ENCODE assay signal across 12 cellular contexts in the genomic region with DNA sequence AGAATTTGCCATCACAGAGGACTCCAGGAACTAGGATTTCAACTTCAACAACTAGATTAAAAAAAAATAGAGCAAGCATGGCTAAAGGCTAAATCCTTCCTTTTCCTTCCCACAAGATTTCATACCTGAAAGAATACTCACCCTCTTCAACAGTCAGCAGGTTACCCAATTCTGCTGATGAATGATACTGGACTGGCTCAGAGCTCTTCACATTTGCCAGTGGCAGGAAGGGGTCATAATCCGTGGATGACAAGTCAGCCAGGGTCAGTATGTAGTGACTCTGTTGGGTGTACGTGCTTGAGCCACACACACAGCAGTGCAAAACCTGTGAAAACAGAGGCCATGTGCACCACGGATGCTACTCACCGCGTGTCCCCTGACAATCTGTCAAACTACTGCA.
DNase-seq lines count a peak whose midpoint lies in the region; ATAC-seq and TF ChIP-seq lines count a peak whose summit lies in the region.
"Had no signal": no experiment of that assay in that cellular context is flagged by ENCODE, and none has a peak within 500 bp of the region (broad histone marks: within the 10 kb centered on the region; RNA-seq: fewer than 3 reads in every experiment).

No MANE protein-coding gene starts in this region.

- H3K4me3 ChIP-seq in AG10803 (ENCODE audit: low read length) (no peak overlapping the region), endocrine pancreas (ENCODE audit: control insufficient read depth, insufficient read depth, low read length) (peak overlapping the region; percentile 52), lower lobe of right lung (no peak overlapping the region)
- H3K4me3 ChIP-seq: esophagus muscularis mucosa, suprapubic skin had no signal

- no peaks in the 10 kb centered on the region for H3K27me3 ChIP-seq in endocrine pancreas (ENCODE audit: control insufficient read depth, insufficient read depth, low read length)
- no peaks in the 10 kb centered on the region for H3K27me3 ChIP-seq in lower lobe of right lung (ENCODE audit: low read depth)
- H3K27me3 ChIP-seq: esophagus muscularis mucosa, suprapubic skin had no signal

- H3K36me3 ChIP-seq in endocrine pancreas (ENCODE audit: control insufficient read depth, insufficient read depth, low read length): no peaks in the 10 kb centered on the region
- peaks cover 69% of the 10 kb centered on the region for H3K36me3 ChIP-seq in lower lobe of right lung

- intact Hi-C loops in lower lobe of right lung (cut with DNase I): no loop called here

- H3K9ac ChIP-seq in endocrine pancreas (ENCODE audit: control insufficient read depth, insufficient read depth, low read length): no peak overlapping the region
- H3K9ac ChIP-seq: parathyroid adenoma had no signal

- H3K4me1 ChIP-seq in endocrine pancreas (ENCODE audit: control insufficient read depth, insufficient read depth, low read length) (peaks cover 24% of the 10 kb centered on the region), lower lobe of right lung (no peaks in the 10 kb centered on the region)
- H3K4me1 ChIP-seq: parathyroid adenoma had no signal

- H3K9me3 ChIP-seq in endocrine pancreas (ENCODE audit: control insufficient read depth, low read length) (no peaks in the 10 kb centered on the region), lower lobe of right lung (no peaks in the 10 kb centered on the region)
- H3K9me3 ChIP-seq: esophagus muscularis mucosa, suprapubic skin had no signal

- ATAC-seq in lower lobe of right lung (peak; percentile 37 to 73), GM21576 (IDR thresholded peaks at IDR 0.05; ENCODE audit: unreplicated experiment) (no peak)
- ATAC-seq in activated CD4-positive, CD25-positive, alpha-beta regulatory T cell treated with anti-CD3 and anti-CD28 coated beads, Interleukin-2, amount 50 U/mL, for 24 hours: no peak

- peak; percentile 63 for DNase-seq in AG10803 (ENCODE audit: low read depth)
- peak; percentile 48 for DNase-seq in HT1080 (ENCODE audit: low read depth)
- DNase-seq in lower lobe of right lung: no peak
- DNase-seq in NCI-H2029 (lab: John Stamatoyannopoulos, UW): no peak
- DNase-seq in HuH-7 (ENCODE audit: low spot score): no peak

- H3K27ac ChIP-seq in lower lobe of right lung: no peak overlapping the region
- H3K27ac ChIP-seq: esophagus muscularis mucosa, parathyroid adenoma, suprapubic skin, VCaP had no signal

- TF ChIP-seq CTCF in AG10803 (conservative IDR thresholded peaks at IDR 0.05; ENCODE audit: low read length): no peak
- TF ChIP-seq CTCF in lower lobe of right lung (IDR thresholded peaks at IDR 0.05): no peak

Comparison
In these comparisons a context has a peak if more than half of its experiments do, and no peak if none do; other contexts are left out.
1. DNase-seq: peak in AG10803 (single experiment) and HT1080 (single experiment); none in lower lobe of right lung (single experiment), NCI-H2029 (single experiment) and HuH-7 (single experiment).
2. ATAC-seq: peak in lower lobe of right lung (2 of 2); none in activated CD4-positive, CD25-positive, alpha-beta regulatory T cell treated with anti-CD3 and anti-CD28 coated beads, Interleukin-2, amount 50 U/mL, for 24 hours (0 of 2) and GM21576 (single experiment).